Comparison of ENCODE assay signal across 18 cellular contexts in genomic region chr2:134500211-134500935, GRCh38.
DNase-seq lines count a peak whose midpoint lies in the region; ATAC-seq and TF ChIP-seq lines count a peak whose summit lies in the region.
"Had no signal": no experiment of that assay in that cellular context is flagged by ENCODE, and none has a peak within 500 bp of the region (broad histone marks: within the 10 kb centered on the region; RNA-seq: fewer than 3 reads in every experiment).

No MANE protein-coding gene starts in this region.

- in situ Hi-C loops in KBM-7 (cut with MboI; ENCODE audit: low pct_unique_long_range_greater_than_20kb, low sequenced_read_pairs): no loop called here

- H3K27ac Mint-ChIP-seq in GM23338: no peak overlapping the region
- peak overlapping the region in 4 of 5 experiments; percentile 10 to 47 (median 43) for H3K27ac Mint-ChIP-seq in brain
- H3K27ac Mint-ChIP-seq in activated naive CD4-positive, alpha-beta T cell treated with anti-CD3 and anti-CD28 coated beads, Interleukin-2, amount 50 U/mL, for 72 hours: no peak overlapping the region
- H3K27ac Mint-ChIP-seq: B cell; CD4-positive, CD25-positive, alpha-beta regulatory T cell had no signal

- no peaks in the 10 kb centered on the region for H3K9me3 Mint-ChIP-seq in GM23338
- peaks cover 0 to 3% (median 0%) of the 10 kb centered on the region in 5 experiments for H3K9me3 Mint-ChIP-seq in brain
- no peaks in the 10 kb centered on the region for H3K9me3 Mint-ChIP-seq in activated naive CD4-positive, alpha-beta T cell treated with anti-CD3 and anti-CD28 coated beads, Interleukin-2, amount 50 U/mL, for 72 hours

- no peaks in the 10 kb centered on the region for H3K27me3 ChIP-seq in GM23338 (ENCODE audit: insufficient read depth)

- H3K79me2 ChIP-seq in GM23338 (replicated peaks; ENCODE audit: insufficient read depth): no peaks in the 10 kb centered on the region

- H3F3A ChIP-seq in GM23338 (replicated peaks; ENCODE audit: low read depth): no peaks in the 10 kb centered on the region

- H3K36me3 Mint-ChIP-seq in GM23338 (ENCODE audit: low read depth): no peaks in the 10 kb centered on the region
- H3K36me3 Mint-ChIP-seq in brain: no peaks in the 10 kb centered on the region
- no peaks in the 10 kb centered on the region for H3K36me3 Mint-ChIP-seq in activated naive CD4-positive, alpha-beta T cell treated with anti-CD3 and anti-CD28 coated beads, Interleukin-2, amount 50 U/mL, for 72 hours
- H3K36me3 Mint-ChIP-seq: CD4-positive, CD25-positive, alpha-beta regulatory T cell had no signal

- H3K36me3 ChIP-seq in GM23338 (ENCODE audit: insufficient read depth): no peaks in the 10 kb centered on the region
- H3K36me3 ChIP-seq: HAP-1 had no signal

- H3K27ac ChIP-seq in GM23338 (ENCODE audit: low read depth): no peak overlapping the region
- H3K27ac ChIP-seq: 22Rv1 had no signal

- H4K20me1 ChIP-seq in GM23338 (replicated peaks; ENCODE audit: insufficient read depth): no peaks in the 10 kb centered on the region

- DNase-seq in DMS 273 (lab: John Stamatoyannopoulos, UW; ENCODE audit: unreplicated experiment): peak; percentile 18
- no peak for DNase-seq in DMS 273 treated with DMSO at 0.1 percent for 48 hours (lab: John Stamatoyannopoulos, UW)
- DNase-seq in GM23338 (ENCODE audit: low spot score): no peak
- DNase-seq in foreskin melanocyte: peak; percentile 3
- DNase-seq in stimulated activated CD4-positive, alpha-beta T cell treated with anti-CD3 and anti-CD28 coated beads, Interleukin-15, amount 100 ng/mL, for 24 hours: no peak
- DNase-seq in KBM-7: no peak
- no peak for DNase-seq in activated naive CD4-positive, alpha-beta T cell treated with anti-CD3 and anti-CD28 coated beads, Interleukin-2, amount 50 U/mL, for 72 hours (ENCODE audit: low spot score in 2 of 2)
- DNase-seq: Caco-2; CD4-positive, CD25-positive, alpha-beta regulatory T cell; IMR-90; NCI-H2029; NCI-H2171; NCI-H510A; SHP77 had no signal

- peak; percentile 67 for ATAC-seq in GM23338
- no peak for ATAC-seq in activated naive CD4-positive, alpha-beta T cell treated with anti-CD3 and anti-CD28 coated beads, Interleukin-2, amount 50 U/mL, for 72 hours

- H3K9me2 ChIP-seq in GM23338 (ENCODE audit: insufficient read depth): peaks cover 4% of the 10 kb centered on the region; the same call in 1 of the 2 replicates

- peaks cover 4% of the 10 kb centered on the region for H3K27me3 Mint-ChIP-seq in GM23338 (ENCODE audit: insufficient read depth, low read depth, poor library complexity)
- no peaks in the 10 kb centered on the region for H3K27me3 Mint-ChIP-seq in brain
- H3K27me3 Mint-ChIP-seq: B cell had no signal

- H3K4me1 Mint-ChIP-seq in GM23338: peaks cover 11% of the 10 kb centered on the region
- H3K4me1 Mint-ChIP-seq in brain: peaks cover 34% of the 10 kb centered on the region
- H3K4me1 Mint-ChIP-seq: B cell; CD4-positive, CD25-positive, alpha-beta regulatory T cell had no signal

- no peak for TF ChIP-seq CTCF in GM23338 (conservative IDR thresholded peaks at IDR 0.05; ENCODE audit: low read depth in 2 of 2)
- no peak for TF ChIP-seq CTCF in brain (conservative IDR thresholded peaks at IDR 0.05)

- peaks cover 8% of the 10 kb centered on the region for H3K4me1 ChIP-seq in GM23338 (ENCODE audit: insufficient read depth)
- H3K4me1 ChIP-seq: Caco-2, HAP-1 had no signal

- no peak overlapping the region for H2AFZ ChIP-seq in GM23338

- H3K4me3 ChIP-seq in GM23338: no peak overlapping the region
- H3K4me3 ChIP-seq: HAP-1 had no signal

- no peak overlapping the region for H3K4me3 Mint-ChIP-seq in GM23338
- no peak overlapping the region for H3K4me3 Mint-ChIP-seq in brain
- H3K4me3 Mint-ChIP-seq: B cell; CD4-positive, CD25-positive, alpha-beta regulatory T cell had no signal

- no peak overlapping the region for H3K4me2 ChIP-seq in GM23338

TF ChIP-seq in GM23338, 12 proteins besides CTCF, POLR2A, EP300 and RAD21:
- TF ChIP-seq JUNB (IDR thresholded peaks at IDR 0.05; ENCODE audit: unreplicated experiment) (no peak), ZNF462 (CRISPR knock-in tag; IDR thresholded peaks at IDR 0.05) (peak; percentile 10; the same call in 1 of the 2 replicates)

Comparison
In these comparisons a context has a peak if more than half of its experiments do, and no peak if none do; other contexts are left out.
1. DNase-seq: peak in DMS 273 (single experiment) and foreskin melanocyte (single experiment); none in DMS 273 treated with DMSO at 0.1 percent for 48 hours (single experiment), GM23338 (single experiment), stimulated activated CD4-positive, alpha-beta T cell treated with anti-CD3 and anti-CD28 coated beads, Interleukin-15, amount 100 ng/mL, for 24 hours (single experiment), KBM-7 (single experiment) and activated naive CD4-positive, alpha-beta T cell treated with anti-CD3 and anti-CD28 coated beads, Interleukin-2, amount 50 U/mL, for 72 hours (0 of 2).
2. H3K27ac Mint-ChIP-seq: peak in brain (4 of 5); none in GM23338 (single experiment) and activated naive CD4-positive, alpha-beta T cell treated with anti-CD3 and anti-CD28 coated beads, Interleukin-2, amount 50 U/mL, for 72 hours (0 of 2).